In the genomic region with DNA sequence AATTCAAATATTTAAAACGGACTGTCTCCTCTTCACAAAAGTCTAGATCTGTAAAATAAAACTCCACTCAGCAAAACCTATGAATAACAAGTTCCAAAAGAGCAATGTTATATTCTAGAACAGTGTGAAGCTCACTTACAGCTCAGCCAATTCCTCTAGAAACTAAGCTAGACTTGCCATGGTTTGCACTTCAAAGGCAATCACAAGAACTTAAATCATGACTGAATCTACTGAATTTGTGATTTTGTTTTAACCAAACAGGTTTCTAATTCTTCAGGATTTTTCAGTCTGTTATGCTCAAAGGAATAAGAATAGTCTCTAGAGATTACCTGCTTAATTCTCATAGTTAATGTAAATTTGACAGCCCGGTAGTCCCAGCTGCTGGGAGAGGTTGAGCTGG, we compare ENCODE assay signal across 14 cellular contexts. TPM values are rescaled to one million over a fixed set of nuclear protein-coding genes. Genes with fewer than 3 reads are reported as not detected.
A peak's percentile ranks its signal among the peaks of the same experiment; 100 is the strongest.
DNase-seq lines count a peak whose midpoint lies in the region; ATAC-seq, FAIRE-seq and TF ChIP-seq lines count a peak whose summit lies in the region.
"Had no signal": no experiment of that assay in that cellular context is flagged by ENCODE, and none has a peak within 500 bp of the region (broad histone marks: within the 10 kb centered on the region; RNA-seq: fewer than 3 reads in every experiment).

No MANE protein-coding gene starts in this region.

- DNase-seq in A549 (ENCODE audit: low read depth in 1 of 2, low spot score in 1 of 2) (no peak), GM12864 (ENCODE audit: low read depth) (no peak), T-helper 17 cell (no peak), middle frontal gyrus (ENCODE audit: extremely low spot score, low spot score) (peak; percentile 44), NCI-H446 treated with DMSO at 0.1 percent for 48 hours (lab: John Stamatoyannopoulos, UW) (no peak), cerebellum (ENCODE audit: low spot score) (no peak)
- DNase-seq in stimulated activated CD4-positive, alpha-beta T cell treated with anti-CD3 and anti-CD28 coated beads, Interleukin-2, amount 100 ng/mL, for 48 hours: no peak
- DNase-seq: NCI-H1105 treated with DMSO at 0.1 percent for 48 hours, NCI-H526 had no signal

- peak; percentile 39 for FAIRE-seq in A549 (lab: Jason Lieb, UNC)

- 50% methylated on average over 2 of the region's 2 CpGs for WGBS in A549 (ENCODE audit: missing lambda C conversion rate)

- POLR2A ChIA-PET in A549 (lab: Yijun Ruan, JAX): no interaction called here

- peak overlapping the region; percentile 74 for H3K4me2 ChIP-seq in A549

- no peak for TF ChIP-seq EP300 in A549 (IDR thresholded peaks at IDR 0.05)

- H3K27ac ChIP-seq in A549: no peak overlapping the region; a peak in 1 of 6 replicates
- H3K27ac ChIP-seq: C4-2B had no signal

- no peaks in the 10 kb centered on the region for H3K27me3 Mint-ChIP-seq in T-helper 17 cell
- H3K27me3 Mint-ChIP-seq: brain had no signal

- CTCF ChIA-PET in A549 (lab: Yijun Ruan, JAX): interaction anchor here (1.4 to 2.4 kb wide), 4 partner anchors 9 to 148 kb away, joined by 4 to 5 read pairs (median 4); no protein-coding TSS in a partner anchor

- H3K4me1 ChIP-seq in A549: peaks cover 16% of the 10 kb centered on the region

- H3K4me3 Mint-ChIP-seq in T-helper 17 cell: no peak overlapping the region

- H3K36me3 Mint-ChIP-seq in T-helper 17 cell (ENCODE audit: low read depth): peaks cover 4% of the 10 kb centered on the region
- H3K36me3 Mint-ChIP-seq: brain had no signal

- no peak for TF ChIP-seq POLR2A in A549 (IDR thresholded peaks at IDR 0.05; ENCODE audit: low read length)

- no peak overlapping the region for H3K4me3 ChIP-seq in A549
- peak overlapping the region; percentile 5; the same call in 1 of the 2 replicates for H3K4me3 ChIP-seq in GM12864 (ENCODE audit: low read depth, low read length)

- ATAC-seq in A549 (no peak), T-helper 17 cell (no peak), GM21529 (IDR thresholded peaks at IDR 0.05; ENCODE audit: unreplicated experiment) (no peak)

- H3K9me3 ChIP-seq in A549 (no peaks in the 10 kb centered on the region), T-helper 17 cell (ENCODE audit: control insufficient read depth, low read length, poor library complexity, severe bottlenecking) (no peaks in the 10 kb centered on the region)
- H3K9me3 ChIP-seq: suprapubic skin had no signal

- H3K4me1 Mint-ChIP-seq in T-helper 17 cell: peaks cover 5% of the 10 kb centered on the region

- no peak for TF ChIP-seq CTCF in A549 (IDR thresholded peaks at IDR 0.05)
- TF ChIP-seq CTCF in GM12864 (IDR thresholded peaks at IDR 0.05; ENCODE audit: low read depth, low read length, missing control alignments): no peak

- TF ChIP-seq RAD21 in A549 (conservative IDR thresholded peaks at IDR 0.05 in 1 of 2, IDR thresholded peaks at IDR 0.05 in 1 of 2): no peak

- peak overlapping the region; percentile 94 for H3K27ac Mint-ChIP-seq in T-helper 17 cell

TF ChIP-seq in A549, 52 proteins besides CTCF, POLR2A, EP300 and RAD21:
- TF ChIP-seq KDM1A (IDR thresholded peaks at IDR 0.05; ENCODE audit: low read depth): no peak
- no peak for TF ChIP-seq EHF (CRISPR knock-in tag; IDR thresholded peaks at IDR 0.05)
- no peak for TF ChIP-seq HDAC2 (IDR thresholded peaks at IDR 0.05)
- TF ChIP-seq, protein P1, sequence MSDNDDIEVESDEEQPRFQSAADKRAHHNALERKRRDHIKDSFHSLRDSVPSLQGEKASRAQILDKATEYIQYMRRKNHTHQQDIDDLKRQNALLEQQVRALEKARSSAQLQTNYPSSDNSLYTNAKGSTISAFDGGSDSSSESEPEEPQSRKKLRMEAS (IDR thresholded peaks at IDR 0.05): no peak
- TF ChIP-seq, protein P2, sequence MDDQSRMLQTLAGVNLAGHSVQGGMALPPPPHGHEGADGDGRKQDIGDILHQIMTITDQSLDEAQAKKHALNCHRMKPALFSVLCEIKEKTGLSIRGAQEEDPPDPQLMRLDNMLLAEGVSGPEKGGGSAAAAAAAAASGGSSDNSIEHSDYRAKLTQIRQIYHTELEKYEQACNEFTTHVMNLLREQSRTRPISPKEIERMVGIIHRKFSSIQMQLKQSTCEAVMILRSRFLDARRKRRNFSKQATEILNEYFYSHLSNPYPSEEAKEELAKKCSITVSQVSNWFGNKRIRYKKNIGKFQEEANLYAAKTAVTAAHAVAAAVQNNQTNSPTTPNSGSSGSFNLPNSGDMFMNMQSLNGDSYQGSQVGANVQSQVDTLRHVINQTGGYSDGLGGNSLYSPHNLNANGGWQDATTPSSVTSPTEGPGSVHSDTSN (IDR thresholded peaks at IDR 0.05): no peak
- no peak for TF ChIP-seq MAFK (IDR thresholded peaks at IDR 0.05; ENCODE audit: partially characterized antibody)
- TF ChIP-seq RFX5 (IDR thresholded peaks at IDR 0.05): no peak
- TF ChIP-seq EHMT2 (IDR thresholded peaks at IDR 0.05; ENCODE audit: low read depth): no peak
- no peak for TF ChIP-seq CBX8 (IDR thresholded peaks at IDR 0.05)
- no peak for TF ChIP-seq HEYL (CRISPR knock-in tag; IDR thresholded peaks at IDR 0.05)
- TF ChIP-seq, protein P3, sequence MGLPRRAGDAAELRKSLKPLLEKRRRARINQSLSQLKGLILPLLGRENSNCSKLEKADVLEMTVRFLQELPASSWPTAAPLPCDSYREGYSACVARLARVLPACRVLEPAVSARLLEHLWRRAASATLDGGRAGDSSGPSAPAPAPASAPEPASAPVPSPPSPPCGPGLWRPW (IDR thresholded peaks at IDR 0.05): no peak
- TF ChIP-seq, protein P4, sequence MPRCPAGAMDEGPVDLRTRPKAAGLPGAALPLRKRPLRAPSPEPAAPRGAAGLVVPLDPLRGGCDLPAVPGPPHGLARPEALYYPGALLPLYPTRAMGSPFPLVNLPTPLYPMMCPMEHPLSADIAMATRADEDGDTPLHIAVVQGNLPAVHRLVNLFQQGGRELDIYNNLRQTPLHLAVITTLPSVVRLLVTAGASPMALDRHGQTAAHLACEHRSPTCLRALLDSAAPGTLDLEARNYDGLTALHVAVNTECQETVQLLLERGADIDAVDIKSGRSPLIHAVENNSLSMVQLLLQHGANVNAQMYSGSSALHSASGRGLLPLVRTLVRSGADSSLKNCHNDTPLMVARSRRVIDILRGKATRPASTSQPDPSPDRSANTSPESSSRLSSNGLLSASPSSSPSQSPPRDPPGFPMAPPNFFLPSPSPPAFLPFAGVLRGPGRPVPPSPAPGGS (IDR thresholded peaks at IDR 0.05): no peak

RNA-seq across cellular contexts. Expression of a gene that starts 1.4 kb away (rescaled TPM):
- polyA plus RNA-seq in A549 (2011; rRNA removed) (0.05 TPM in 1 of 2 replicates, not detected in the other), A549 (2017; fragmentation: RNase III; extraction: RNeasy Plus Mini Kit Qiagen cat#74134 plus additional on column Dnase treatment) (0.04 TPM in 1 of 3 replicates, not detected in the others)
- polyA plus RNA-seq in A549 (2012; cell fraction: cytosol; rRNA removed): 0.05 TPM in 1 of 2 replicates, not detected in the other
- polyA plus RNA-seq in A549 (2012; cell fraction: nucleus; rRNA removed): not detected in 2 replicates
- polyA minus RNA-seq in A549 (2011; rRNA and poly(A)+ RNA removed): not detected in 2 replicates
- total RNA-seq in T-helper 17 cell (not detected), cerebellum (not detected)
- total RNA-seq: suprapubic skin; T-helper 1 cell treated with Interleukin-12 subunit alpha and Interleukin-12 subunit beta and Interleukin-4 antibody, amounts not matched to agents 30 ng/mL and 1 ng/mL, for 36 hours had no signal

RNA-seq across cellular contexts. Expression of a gene that starts 20.2 kb away (rescaled TPM):
- polyA plus RNA-seq in A549 (2011; rRNA removed) (0.08 and 0.13 TPM in 2 replicates), A549 (2017; fragmentation: RNase III; extraction: RNeasy Plus Mini Kit Qiagen cat#74134 plus additional on column Dnase treatment) (not detected in 3 replicates)
- polyA plus RNA-seq in A549 (2012; cell fraction: cytosol; rRNA removed): not detected in 2 replicates
- not detected in 2 replicates for polyA plus RNA-seq in A549 (2012; cell fraction: nucleus; rRNA removed)
- polyA minus RNA-seq in A549 (2011; rRNA and poly(A)+ RNA removed): not detected in 2 replicates
- total RNA-seq in T-helper 17 cell (not detected), cerebellum (0.18 TPM)
- total RNA-seq: T-helper 1 cell treated with Interleukin-12 subunit alpha and Interleukin-12 subunit beta and Interleukin-4 antibody, amounts not matched to agents 30 ng/mL and 1 ng/mL, for 36 hours had no signal
